10 cellular contexts compared by ENCODE assay signal in the genomic region with DNA sequence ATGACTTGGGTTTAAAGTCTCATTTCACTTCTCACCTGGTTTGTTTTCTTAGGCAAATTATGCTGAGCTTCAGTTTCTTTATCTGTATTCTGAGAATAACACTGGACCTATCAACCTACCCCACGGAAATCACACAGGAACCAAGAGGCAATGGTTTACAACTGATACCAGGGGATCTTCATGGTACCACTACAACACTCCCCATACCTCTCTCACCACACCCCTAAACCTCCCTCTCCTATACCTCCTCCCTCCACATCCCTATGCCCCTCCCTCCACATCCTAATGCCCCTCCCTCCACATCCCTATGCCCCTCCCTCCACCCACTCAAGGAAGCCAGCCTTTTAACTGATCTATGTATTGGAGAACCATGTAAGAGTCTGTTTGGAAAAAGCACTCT. TPM values are rescaled to one million over a fixed set of nuclear protein-coding genes. Genes with fewer than 3 reads are reported as not detected.
DNase-seq lines count a peak whose midpoint lies in the region; ATAC-seq, FAIRE-seq and TF ChIP-seq lines count a peak whose summit lies in the region.
"Had no signal": no experiment of that assay in that cellular context is flagged by ENCODE, and none has a peak within 500 bp of the region (broad histone marks: within the 10 kb centered on the region; RNA-seq: fewer than 3 reads in every experiment).

No MANE protein-coding gene starts in this region.

- WGBS in K562 (ENCODE audit: insufficient coverage, low coverage, missing lambda C conversion rate): 7% methylated on average over 1 of the region's 1 CpG
- 100% methylated on average over 1 of the region's 1 CpG for WGBS in right lobe of liver (ENCODE audit: insufficient coverage, low coverage, low lambda C conversion rate, missing lambda C conversion rate)

- BruUV-seq in K562 (replicated peaks; lab: Mats Ljungman, UMichigan): no TSS peak

- DNase-seq in K562 (ENCODE audit: extremely low read depth in 1 of 4, low spot score in 3 of 4): peak; percentile 35 to 42 (median 40)
- no peak for DNase-seq in activated CD8-positive, alpha-beta memory T cell treated with anti-CD3 and anti-CD28 coated beads, Interleukin-2, amount 50 U/mL, for 4 hours
- DNase-seq in NCI-H1694 treated with DMSO at 0.1 percent for 48 hours (lab: John Stamatoyannopoulos, UW): no peak
- no peak for DNase-seq in germinal center (ENCODE audit: low spot score)
- DNase-seq in right lobe of liver: no peak
- DNase-seq: effector memory CD4-positive, alpha-beta T cell had no signal

- H2AFZ ChIP-seq in K562 (ENCODE audit: low read depth, low read length): no peak overlapping the region

- H3K27ac ChIP-seq in K562 (ENCODE audit: extremely low read depth, low read depth, low read length) (no peak overlapping the region), right lobe of liver (no peak overlapping the region)
- H3K27ac ChIP-seq: SK-N-MC had no signal

- CTCF ChIA-PET in K562 (lab: Yijun Ruan, JAX; ENCODE audit: low intra/inter-chr PET ratio): no interaction called here

- H3K4me3 ChIP-seq in K562: no peak overlapping the region
- no peak overlapping the region for H3K4me3 ChIP-seq in right lobe of liver
- H3K4me3 ChIP-seq: SK-N-MC had no signal

- H3K36me3 ChIP-seq in K562 (ENCODE audit: control insufficient read depth, insufficient read depth, low read length) (peaks cover 79% of the 10 kb centered on the region; the same call in 2 of the 3 replicates), right lobe of liver (peaks cover 0 to 43% (median 9%) of the 10 kb centered on the region in 4 donors)

- no peaks in the 10 kb centered on the region for H3K9me1 ChIP-seq in K562 (ENCODE audit: control insufficient read depth, insufficient read depth, low read length)

- TF ChIP-seq CTCF in K562 (IDR thresholded peaks at IDR 0.05 in 2 of 3, conservative IDR thresholded peaks at IDR 0.05 in 1 of 3; ENCODE audit: insufficient read depth in 2 of 3, low read depth in 1 of 3, low read length in 3 of 3) (no peak), right lobe of liver (IDR thresholded peaks at IDR 0.05) (no peak)

- no peak for TF ChIP-seq EP300 in K562 (IDR thresholded peaks at IDR 0.05; ENCODE audit: low read length)

- H3K79me2 ChIP-seq in K562 (ENCODE audit: control insufficient read depth, insufficient read depth, low read length): no peaks in the 10 kb centered on the region

- peak; percentile 23 for FAIRE-seq in K562 (lab: Jason Lieb, UNC)

- H3K9ac ChIP-seq in K562 (ENCODE audit: insufficient read depth in 1 of 2, low read depth in 2 of 2, low read length in 2 of 2): no peak overlapping the region

- H3K4me1 ChIP-seq in K562 (replicated peaks in 1 of 2; ENCODE audit: control insufficient read depth in 2 of 2, insufficient read depth in 2 of 2, low read length in 2 of 2) (no peaks in the 10 kb centered on the region; a peak in 2 of 5 replicates), right lobe of liver (peaks cover 0 to 7% (median 0%) of the 10 kb centered on the region in 4 donors)

- H3K9me3 ChIP-seq in K562 (replicated peaks; ENCODE audit: control insufficient read depth, insufficient read depth, low read depth, low read length) (no peaks in the 10 kb centered on the region), right lobe of liver (no peaks in the 10 kb centered on the region)

- TF ChIP-seq POLR2A in K562 (conservative IDR thresholded peaks at IDR 0.05) (no peak), right lobe of liver (IDR thresholded peaks at IDR 0.05) (no peak)

- TF ChIP-seq RAD21 in K562 (CRISPR knock-in tag; conservative IDR thresholded peaks at IDR 0.05 in 1 of 2, IDR thresholded peaks at IDR 0.05 in 1 of 2): no peak

- in situ Hi-C loops in K562 (cut with MboI): no loop called here

- H3K27me3 ChIP-seq in K562 (ENCODE audit: control insufficient read depth in 2 of 2, insufficient read depth in 2 of 2, low read length in 2 of 2) (no peaks in the 10 kb centered on the region), right lobe of liver (no peaks in the 10 kb centered on the region)

- no peak overlapping the region for H3K4me2 ChIP-seq in K562 (ENCODE audit: insufficient read depth, low read length)

- H4K20me1 ChIP-seq in K562 (replicated peaks; ENCODE audit: control insufficient read depth, insufficient read depth, low read length): no peaks in the 10 kb centered on the region

- intact Hi-C loops in K562 (cut with micrococcal nuclease) (no loop called here), right lobe of liver (cut with DNase I) (no loop called here)

- POLR2A ChIA-PET in K562 (lab: Yijun Ruan, JAX): no interaction called here

- ATAC-seq in GM18858 (IDR thresholded peaks at IDR 0.05; ENCODE audit: unreplicated experiment): peak; percentile 86
- ATAC-seq in GM21515 (IDR thresholded peaks at IDR 0.05; ENCODE audit: unreplicated experiment): peak; percentile 80
- ATAC-seq in HG03378 (IDR thresholded peaks at IDR 0.05; ENCODE audit: unreplicated experiment): peak; percentile 81
- peak; percentile 71 for ATAC-seq in K562
- no peak for ATAC-seq in right lobe of liver

TF ChIP-seq in K562, 482 proteins besides CTCF, POLR2A, EP300 and RAD21:
- TF ChIP-seq ZNF311 (CRISPR knock-in tag; IDR thresholded peaks at IDR 0.05) (no peak), SIX5 (IDR thresholded peaks at IDR 0.05; ENCODE audit: borderline replicate concordance in 1 of 2, insufficient read depth in 1 of 2, low read depth in 1 of 2, low read length in 2 of 2) (no peak), SMAD2 (IDR thresholded peaks at IDR 0.05; ENCODE audit: low read depth, low read length) (no peak), ZSCAN32 (CRISPR knock-in tag; IDR thresholded peaks at IDR 0.05) (no peak), PRMT5 (CRISPR knock-in tag; IDR thresholded peaks at IDR 0.05) (no peak), CBFA2T3 (IDR thresholded peaks at IDR 0.05) (peak; percentile 51; the same call in 1 of the 2 replicates), TAL1 (IDR thresholded peaks at IDR 0.05) (peak; percentile 26; the same call in 1 of the 2 replicates), HIVEP1 (CRISPR knock-in tag; IDR thresholded peaks at IDR 0.05) (no peak), EGR1 (conservative IDR thresholded peaks at IDR 0.05) (peak; percentile 36; the same call in 1 of the 2 replicates), TCF3 (CRISPR knock-in tag; IDR thresholded peaks at IDR 0.05) (peak; percentile 54; the same call in 1 of the 2 replicates)

RNA-seq across cellular contexts. Expression of gene FAM204A, which starts 9.9 kb away (rescaled TPM):
- 22.8 and 40.0 TPM in 2 replicates for total RNA-seq in K562 (2011; cell fraction: chromatin; rRNA removed; ENCODE audit: low replicate concordance)
- total RNA-seq in K562 (2011; cell fraction: nucleolus; rRNA removed): 13.2 and 16.2 TPM in 2 replicates
- total RNA-seq in K562 (2011; cell fraction: nucleoplasm; rRNA removed): 12.5 and 16.1 TPM in 2 replicates
- 31.0 and 34.0 TPM in 2 replicates for total RNA-seq in K562 (2014; rRNA removed)
- total RNA-seq in K562 (2014; rRNA removed; fragmentation: Illumina TruSeq; extraction: Trizol): 63.1 and 71.0 TPM in 2 replicates
- total RNA-seq in K562 (2015; rRNA removed; fragmentation: Illumina TruSeq; extraction: Trizol): 52.6 and 57.1 TPM in 2 replicates
- total RNA-seq in K562 (2021): 39.4 and 44.9 TPM in 2 replicates
- polyA plus RNA-seq in K562 (2011; rRNA removed): 19.1 and 29.0 TPM in 2 replicates
- polyA plus RNA-seq in K562 (2011; cell fraction: cytosol; rRNA removed): 6.6 and 9.9 TPM in 2 replicates
- polyA plus RNA-seq in K562 (2011; cell fraction: nucleus; rRNA removed): 11.7 and 16.9 TPM in 2 replicates
- 35.8 and 37.0 TPM in 2 replicates for polyA plus RNA-seq in K562 (2012)
- 41.8 and 44.6 TPM in 2 replicates for polyA plus RNA-seq in K562 (2014; fragmentation: Illumina TruSeq; extraction: Trizol)
- 10 to 100 TPM; 57.6 to 64.5 TPM for polyA plus RNA-seq in K562 (2014; fragmentation: Nextera tagmentation; extraction: Ambion mirVana)
- polyA plus RNA-seq in K562 (2014; rRNA removed): 41.4 and 44.3 TPM in 2 replicates
- polyA minus RNA-seq in K562 (2011; rRNA and poly(A)+ RNA removed): 30.4 and 34.3 TPM in 2 replicates
- polyA minus RNA-seq in K562 (2011; cell fraction: cytosol; rRNA and poly(A)+ RNA removed): 6.2 and 8.7 TPM in 2 replicates
- 28.7 and 55.9 TPM in 2 replicates for polyA minus RNA-seq in K562 (2011; cell fraction: nucleus; rRNA and poly(A)+ RNA removed)
- 10 to 100 TPM; 16.3 to 26.1 (median 18.5) TPM for total RNA-seq in right lobe of liver

Comparison
In these comparisons a context has a peak if more than half of its experiments do, and no peak if none do; other contexts are left out.
1. ATAC-seq: peak in GM18858 (single experiment), GM21515 (single experiment), HG03378 (single experiment) and K562 (single experiment); none in right lobe of liver (0 of 4).
2. DNase-seq: peak in K562 (4 of 4); none in activated CD8-positive, alpha-beta memory T cell treated with anti-CD3 and anti-CD28 coated beads, Interleukin-2, amount 50 U/mL, for 4 hours (single experiment), NCI-H1694 treated with DMSO at 0.1 percent for 48 hours (single experiment), germinal center (single experiment) and right lobe of liver (0 of 3).